ENCODE assay signal across 8 cellular contexts in the genomic region with DNA sequence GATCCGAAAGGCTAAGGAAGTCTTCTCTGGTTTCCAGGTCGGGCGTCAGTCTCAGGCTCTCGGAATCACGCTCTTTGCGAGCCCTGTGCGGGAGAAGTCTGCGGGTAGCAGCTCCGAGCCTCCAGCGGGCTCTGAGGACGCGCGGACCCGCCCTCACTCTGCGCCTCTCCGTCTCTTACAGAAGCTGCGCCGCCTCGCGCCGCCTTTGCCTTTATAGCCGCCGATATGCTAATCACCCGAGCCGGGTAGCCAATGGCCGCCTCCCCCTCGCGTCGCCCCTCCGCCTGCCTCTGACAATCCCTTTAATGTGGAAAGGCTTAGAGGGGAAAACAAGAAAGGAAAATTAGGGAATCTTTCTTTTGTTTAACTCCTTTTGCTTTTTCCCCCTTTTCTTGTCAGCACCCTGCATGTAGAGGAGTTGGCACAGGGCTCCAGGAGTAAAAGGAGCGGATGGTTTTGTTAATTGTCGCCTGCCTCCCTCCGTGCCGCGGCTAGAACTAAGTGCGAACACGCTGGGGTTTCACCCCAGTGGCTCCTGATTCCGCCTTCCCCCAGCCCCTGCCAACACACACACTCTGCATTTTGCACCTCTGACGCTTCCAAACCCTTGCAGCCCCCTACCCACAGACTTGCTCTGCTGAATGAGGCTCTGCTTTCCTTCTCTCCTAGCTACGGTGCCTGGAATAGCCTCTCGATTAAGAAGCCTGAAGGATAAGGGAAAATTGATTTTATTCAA. TPM values are rescaled to one million over a fixed set of nuclear protein-coding genes. Genes with fewer than 3 reads are reported as not detected.
DNase-seq lines count a peak whose midpoint lies in the region; ATAC-seq and TF ChIP-seq lines count a peak whose summit lies in the region.

PCDH8 (minus strand) TSS at position 186 of the 736 bp plus-strand sequence. CDS start 204 bp downstream, outside the sequence.

- peaks cover 81% of the 10 kb centered on the region for H3K27me3 ChIP-seq in A673 (replicated peaks; ENCODE audit: insufficient read depth, low read depth, low read length, poor library complexity)
- H3K27me3 ChIP-seq in MG63, result peaks cover 43% of the 10 kb centered on the region
- H3K27me3 ChIP-seq in iPS-20b (ENCODE audit: insufficient read depth, low read length), result peaks cover 72% of the 10 kb centered on the region

- TF ChIP-seq CTCF in A673 (conservative IDR thresholded peaks at IDR 0.05; ENCODE audit: low read depth, low read length), result no peak

- H3K9me3 ChIP-seq in A673 (ENCODE audit: low read depth, low read length, poor library complexity, severe bottlenecking) (no peaks in the 10 kb centered on the region), MG63 (no peaks in the 10 kb centered on the region), T-helper 17 cell (ENCODE audit: control insufficient read depth, low read length, poor library complexity, severe bottlenecking) (peaks cover 4% of the 10 kb centered on the region), iPS-20b (ENCODE audit: insufficient read depth, low read depth, low read length) (no peaks in the 10 kb centered on the region)

- peaks cover 57% of the 10 kb centered on the region for H3K27me3 Mint-ChIP-seq in T-helper 17 cell

- CTCF ChIA-PET in A673 (lab: Charles Lee), result interaction anchor here (0.5 kb wide), 2 partner anchors 39 to 49 kb away, joined by 3 to 4 read pairs; no protein-coding TSS in a partner anchor

- no peak within 1 kb of the TSS for H3K9ac ChIP-seq in iPS-20b (ENCODE audit: low read depth, low read length)

- BruUV-seq in A673 (replicated peaks; lab: Mats Ljungman, UMichigan), result no TSS peak

- DNase-seq in A673 (ENCODE audit: low spot score) (peak; percentile 90), MG63 (peak; percentile 65), T-helper 17 cell (no peak), GF-D8 (lab: John Stamatoyannopoulos, UW) (no peak)

- H3K4me1 Mint-ChIP-seq in T-helper 17 cell, result peaks cover 6% of the 10 kb centered on the region

- no peaks in the 10 kb centered on the region for H3K36me3 Mint-ChIP-seq in T-helper 17 cell (ENCODE audit: low read depth)

- no peak within 1 kb of the TSS for H3K27ac Mint-ChIP-seq in T-helper 17 cell

- ATAC-seq in T-helper 17 cell, result no peak
- no peak for ATAC-seq in HG02763 (IDR thresholded peaks at IDR 0.05; ENCODE audit: unreplicated experiment)
- no peak for ATAC-seq in GM18867 (IDR thresholded peaks at IDR 0.05; ENCODE audit: unreplicated experiment)
- ATAC-seq in GM19395 (IDR thresholded peaks at IDR 0.05; ENCODE audit: unreplicated experiment), result no peak

- intact Hi-C loops in A673 (cut with micrococcal nuclease; ENCODE audit: unreplicated experiment), result loop anchor here (5.0 kb wide), 3 partner anchors 196 to 354 kb away; partner anchors contain the start of gene SUGT1

- H3K4me3 ChIP-seq in A673 (ENCODE audit: low read depth, low read length, poor library complexity, severe bottlenecking) (peak within 1 kb of the TSS; percentile 30), MG63 (no peak within 1 kb of the TSS), iPS-20b (ENCODE audit: low read length) (peak within 1 kb of the TSS; percentile 90)

- H3K27ac ChIP-seq in A673 (ENCODE audit: low read depth, low read length, poor library complexity, severe bottlenecking) (no peak within 1 kb of the TSS), iPS-20b (ENCODE audit: low read length) (no peak within 1 kb of the TSS)

- H3K4me1 ChIP-seq in A673 (ENCODE audit: insufficient read depth, low read length, poor library complexity, severe bottlenecking), result peaks cover 44% of the 10 kb centered on the region
- peaks cover 18% of the 10 kb centered on the region; the same call in 1 of the 2 replicates for H3K4me1 ChIP-seq in iPS-20b (ENCODE audit: insufficient read depth, low read length)

- POLR2A ChIA-PET in A673 (lab: Charles Lee; ENCODE audit: low non-redundant PET), result no interaction called here

- H3K4me3 Mint-ChIP-seq in T-helper 17 cell, result peak within 1 kb of the TSS; percentile 68

- H3K36me3 ChIP-seq in A673 (ENCODE audit: insufficient read depth, low read length, poor library complexity, severe bottlenecking), result no peaks in the 10 kb centered on the region
- H3K36me3 ChIP-seq in MG63, result no peaks in the 10 kb centered on the region
- peaks cover 6% of the 10 kb centered on the region; the same call in 1 of the 2 replicates for H3K36me3 ChIP-seq in iPS-20b (ENCODE audit: insufficient read depth, low read depth, low read length)

RNA-seq across cellular contexts. Expression of gene PCDH8, which starts in this region (rescaled TPM):
- total RNA-seq in A673 (2021) (4.3 and 4.8 TPM in 2 replicates), T-helper 17 cell (not detected)
- total RNA-seq in MG63 (2014; rRNA removed; shearing (Covaris generic); ENCODE audit: low replicate concordance), result not detected in 2 replicates

Comparison
In these comparisons a context has a peak if more than half of its experiments do, and no peak if none do; other contexts are left out.
1. Peak in DNase-seq in MG63; RNA of the gene not detected or under 1 TPM.